1 cellular context compared by ENCODE assay signal in genomic region chr5:43352916-43353315, GRCh38.
TF ChIP-seq lines count a peak whose summit lies in the region.

No MANE protein-coding gene starts in this region.

TF ChIP-seq in HepG2, 621 proteins besides CTCF, POLR2A, EP300 and RAD21 (continued from another document):
- TF ChIP-seq ZBTB39 (CRISPR knock-in tag; IDR thresholded peaks at IDR 0.05), result no peak
